ENCODE assay signal across 18 cellular contexts in the genomic region with DNA sequence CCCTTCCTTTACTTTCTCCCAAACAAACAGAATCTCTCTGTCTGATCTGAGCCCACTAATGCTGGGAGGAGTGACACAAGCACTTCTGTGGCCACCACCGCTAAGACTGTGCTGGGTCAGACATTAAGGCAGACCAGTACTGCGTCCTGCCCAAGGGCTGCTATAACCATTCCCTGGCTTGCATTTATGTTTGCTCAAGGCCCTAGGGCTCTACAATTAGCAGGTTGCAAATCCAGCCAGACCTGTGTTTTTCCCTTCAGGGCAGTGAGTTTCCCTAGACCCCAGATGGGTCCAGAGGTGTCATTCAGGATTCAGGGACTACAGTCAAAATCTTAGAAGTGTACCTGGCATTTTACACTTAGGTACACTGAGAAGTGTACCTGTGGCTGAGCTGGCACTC.
"Had no signal": no experiment of that assay in that cellular context is flagged by ENCODE, and none has a peak within 500 bp of the region (broad histone marks: within the 10 kb centered on the region; RNA-seq: fewer than 3 reads in every experiment).

No MANE protein-coding gene starts in this region.

- DNase-seq: colonic mucosa; cortex of kidney; dermis blood vessel endothelial cell; dorsolateral prefrontal cortex; effector CD4-positive, alpha-beta T cell; effector CD8-positive, alpha-beta T cell; effector memory CD4-positive, alpha-beta T cell; effector memory CD8-positive, alpha-beta T cell; endodermal cell; erythroblast; esophagus squamous epithelium; foreskin fibroblast; foreskin keratinocyte; gastrocnemius medialis; glutamatergic neuron; head of caudate nucleus; heart left ventricle; heart right ventricle had no signal
